ENCODE assay signal across 9 cellular contexts in genomic region chr20:45416917-45417316, GRCh38. TPM values are rescaled to one million over a fixed set of nuclear protein-coding genes. Genes with fewer than 3 reads are reported as not detected.
DNase-seq lines count a peak whose midpoint lies in the region; ATAC-seq and TF ChIP-seq lines count a peak whose summit lies in the region.
"Had no signal": no experiment of that assay in that cellular context is flagged by ENCODE, and none has a peak within 500 bp of the region (broad histone marks: within the 10 kb centered on the region; RNA-seq: fewer than 3 reads in every experiment).

No MANE protein-coding gene starts in this region.

- no peaks in the 10 kb centered on the region for H3K27me3 ChIP-seq in BLaER1 treated with 17β-estradiol and CSF1 and Interleukin-3, amounts not matched to agents 10 nM and 100 nM
- no peaks in the 10 kb centered on the region for H3K27me3 ChIP-seq in Loucy (ENCODE audit: insufficient read depth, low read length, poor library complexity, severe bottlenecking)

- no peak for TF ChIP-seq CTCF in Loucy (conservative IDR thresholded peaks at IDR 0.05; ENCODE audit: low read length)
- TF ChIP-seq CTCF in coronary artery (IDR thresholded peaks at IDR 0.05), result no peak

- CTCF ChIA-PET in HEK293T (lab: Yijun Ruan, JAX), result interaction anchor here (0.5 kb wide), 1 partner anchor 94 kb away, joined by 3 read pairs; no protein-coding TSS in a partner anchor

- ATAC-seq in natural killer cell treated with Interleukin-12 subunit alpha and Interleukin-12 subunit beta and Interleukin-15 and Interleukin-18, amount 100 ng/mL, for 72 hours, result no peak
- ATAC-seq in GM18520 (IDR thresholded peaks at IDR 0.05; ENCODE audit: unreplicated experiment) (no peak), HG02973 (IDR thresholded peaks at IDR 0.05; ENCODE audit: unreplicated experiment) (no peak)

- POLR2A ChIA-PET in HEK293T (lab: Yijun Ruan, JAX), result interaction anchor here (1.2 to 2.9 kb wide), 4 partner anchors 10 to 90 kb away, joined by 3 to 43 read pairs (median 14); partner anchors contain the start of gene SYS1

- H3K4me1 ChIP-seq in BLaER1 treated with 17β-estradiol and CSF1 and Interleukin-3, amounts not matched to agents 10 nM and 100 nM, result peaks cover 14 to 28% (median 25%) of the 10 kb centered on the region in 10 experiments
- peaks cover 21% of the 10 kb centered on the region for H3K4me1 ChIP-seq in Loucy (ENCODE audit: insufficient read depth, low read length, poor library complexity, severe bottlenecking)

- H4K20me1 ChIP-seq in BLaER1 treated with 17β-estradiol and CSF1 and Interleukin-3, amounts not matched to agents 10 nM and 100 nM, result peaks cover 0 to 42% (median 23%) of the 10 kb centered on the region in 11 experiments; a peak in 11 of 22 replicates
- H4K20me1 ChIP-seq in Loucy (ENCODE audit: insufficient read depth, low read length, poor library complexity, severe bottlenecking), result peaks cover 13% of the 10 kb centered on the region

- no peak overlapping the region for H2AFZ ChIP-seq in Loucy (ENCODE audit: low read length)

- no peaks in the 10 kb centered on the region for H3K9me3 Mint-ChIP-seq in natural killer cell treated with Interleukin-12 subunit alpha and Interleukin-12 subunit beta and Interleukin-15 and Interleukin-18, amount 100 ng/mL, for 72 hours

- no peaks in the 10 kb centered on the region for H3K27me3 Mint-ChIP-seq in natural killer cell treated with Interleukin-12 subunit alpha and Interleukin-12 subunit beta and Interleukin-15 and Interleukin-18, amount 100 ng/mL, for 72 hours

- peak overlapping the region; percentile 92 to 96 for H3K27ac Mint-ChIP-seq in natural killer cell treated with Interleukin-12 subunit alpha and Interleukin-12 subunit beta and Interleukin-15 and Interleukin-18, amount 100 ng/mL, for 72 hours

- H3F3A ChIP-seq in Loucy (ENCODE audit: low read depth), result no peaks in the 10 kb centered on the region

- H3K36me3 ChIP-seq in BLaER1 treated with 17β-estradiol and CSF1 and Interleukin-3, amounts not matched to agents 10 nM and 100 nM, result peaks cover 35 to 47% (median 43%) of the 10 kb centered on the region in 11 experiments
- H3K36me3 ChIP-seq in Loucy (ENCODE audit: insufficient read depth, low read length), result peaks cover 25% of the 10 kb centered on the region; the same call in 1 of the 2 replicates

- DNase-seq in coronary artery (ENCODE audit: low spot score), result no peak
- DNase-seq in natural killer cell treated with Interleukin-12 subunit alpha and Interleukin-12 subunit beta and Interleukin-15 and Interleukin-18, amount 100 ng/mL, for 72 hours (ENCODE audit: low spot score), result no peak
- DNase-seq in HEK293T (ENCODE audit: extremely low spot score), result no peak
- DNase-seq in foreskin melanocyte, result no peak
- DNase-seq: NCI-H1417 treated with DMSO at 0.1 percent for 48 hours had no signal

- peak overlapping the region; percentile 85 to 93 (median 89) for H3K9ac ChIP-seq in BLaER1 treated with 17β-estradiol and CSF1 and Interleukin-3, amounts not matched to agents 10 nM and 100 nM
- H3K9ac ChIP-seq in Loucy (ENCODE audit: low read depth, low read length, poor library complexity, severe bottlenecking), result peak overlapping the region; percentile 85

- H3K36me3 Mint-ChIP-seq in natural killer cell treated with Interleukin-12 subunit alpha and Interleukin-12 subunit beta and Interleukin-15 and Interleukin-18, amount 100 ng/mL, for 72 hours, result peaks cover 12% of the 10 kb centered on the region

- peak overlapping the region; percentile 88 to 99 (median 98) for H3K4me2 ChIP-seq in BLaER1 treated with 17β-estradiol and CSF1 and Interleukin-3, amounts not matched to agents 10 nM and 100 nM
- peak overlapping the region; percentile 98 for H3K4me2 ChIP-seq in Loucy (ENCODE audit: low read depth, low read length, poor library complexity, severe bottlenecking)

- H3K27ac ChIP-seq in BLaER1 treated with 17β-estradiol and CSF1 and Interleukin-3, amounts not matched to agents 10 nM and 100 nM, result peak overlapping the region in 8 of 11 experiments; percentile 84 to 89 (median 87); a peak in 15 of 22 replicates
- H3K27ac ChIP-seq in coronary artery, result peak overlapping the region in 1 of 2 donors; percentile 80

- no peaks in the 10 kb centered on the region for H3K9me3 ChIP-seq in BLaER1 treated with 17β-estradiol and CSF1 and Interleukin-3, amounts not matched to agents 10 nM and 100 nM (replicated peaks in 1 of 11)
- H3K9me3 ChIP-seq in Loucy (ENCODE audit: insufficient read depth, low read depth, low read length), result no peaks in the 10 kb centered on the region

- peaks cover 30 to 36% of the 10 kb centered on the region in 2 donors for H3K4me1 Mint-ChIP-seq in natural killer cell treated with Interleukin-12 subunit alpha and Interleukin-12 subunit beta and Interleukin-15 and Interleukin-18, amount 100 ng/mL, for 72 hours (ENCODE audit: low read depth in 2 of 2)

- H3K4me3 ChIP-seq in BLaER1 treated with 17β-estradiol and CSF1 and Interleukin-3, amounts not matched to agents 10 nM and 100 nM, result peak overlapping the region; percentile 72 to 94 (median 92)
- H3K4me3 ChIP-seq in Loucy (ENCODE audit: low read length, poor library complexity, severe bottlenecking) (peak overlapping the region; percentile 91), coronary artery (peak overlapping the region; percentile 77)

- H3K9me2 ChIP-seq in Loucy (replicated peaks; ENCODE audit: low read depth, low read length), result no peaks in the 10 kb centered on the region

- peaks cover 39% of the 10 kb centered on the region for H3K79me2 ChIP-seq in Loucy (ENCODE audit: insufficient read depth, low read length)

- H3K4me3 Mint-ChIP-seq in natural killer cell treated with Interleukin-12 subunit alpha and Interleukin-12 subunit beta and Interleukin-15 and Interleukin-18, amount 100 ng/mL, for 72 hours, result peak overlapping the region; percentile 92

TF ChIP-seq in HEK293T, 16 proteins besides CTCF, POLR2A, EP300 and RAD21:
- TF ChIP-seq ZNF384 (IDR thresholded peaks at IDR 0.05) (no peak), SUZ12 (IDR thresholded peaks at IDR 0.05) (no peak), NFRKB (IDR thresholded peaks at IDR 0.05) (no peak), PKNOX1 (IDR thresholded peaks at IDR 0.05) (no peak), L3MBTL2 (conservative IDR thresholded peaks at IDR 0.05) (no peak), FOXK2 (IDR thresholded peaks at IDR 0.05) (no peak), FOXM1 (IDR thresholded peaks at IDR 0.05; ENCODE audit: borderline replicate concordance) (no peak), HDGF (IDR thresholded peaks at IDR 0.05; ENCODE audit: borderline replicate concordance) (no peak), SP1 (IDR thresholded peaks at IDR 0.05) (no peak)

RNA-seq across cellular contexts. Expression of gene PIGT, which starts 1.0 kb away (rescaled TPM):
- 10 to 100 TPM; 73.0 to 86.6 TPM for total RNA-seq in natural killer cell treated with Interleukin-12 subunit alpha and Interleukin-12 subunit beta and Interleukin-15 and Interleukin-18, amount 100 ng/mL, for 72 hours

RNA-seq across cellular contexts. Expression of gene DBNDD2, which starts 8.8 kb away (rescaled TPM):
- total RNA-seq in natural killer cell treated with Interleukin-12 subunit alpha and Interleukin-12 subunit beta and Interleukin-15 and Interleukin-18, amount 100 ng/mL, for 72 hours, result 1 to 10 TPM; 6.1 to 6.4 TPM

RNA-seq across cellular contexts. Expression of gene TP53TG5, which starts 38.8 kb away (rescaled TPM):
- not detected for total RNA-seq in natural killer cell treated with Interleukin-12 subunit alpha and Interleukin-12 subunit beta and Interleukin-15 and Interleukin-18, amount 100 ng/mL, for 72 hours

RNA-seq across cellular contexts. Expression of gene WFDC2, which starts 52.6 kb away (rescaled TPM):
- not detected for total RNA-seq in natural killer cell treated with Interleukin-12 subunit alpha and Interleukin-12 subunit beta and Interleukin-15 and Interleukin-18, amount 100 ng/mL, for 72 hours

RNA-seq across cellular contexts. Expression of gene SYS1, which starts 54.0 kb away (rescaled TPM):
- 10 to 100 TPM; 23.3 to 31.4 TPM for total RNA-seq in natural killer cell treated with Interleukin-12 subunit alpha and Interleukin-12 subunit beta and Interleukin-15 and Interleukin-18, amount 100 ng/mL, for 72 hours
